Comparison of ENCODE assay signal across 16 cellular contexts in the genomic region with DNA sequence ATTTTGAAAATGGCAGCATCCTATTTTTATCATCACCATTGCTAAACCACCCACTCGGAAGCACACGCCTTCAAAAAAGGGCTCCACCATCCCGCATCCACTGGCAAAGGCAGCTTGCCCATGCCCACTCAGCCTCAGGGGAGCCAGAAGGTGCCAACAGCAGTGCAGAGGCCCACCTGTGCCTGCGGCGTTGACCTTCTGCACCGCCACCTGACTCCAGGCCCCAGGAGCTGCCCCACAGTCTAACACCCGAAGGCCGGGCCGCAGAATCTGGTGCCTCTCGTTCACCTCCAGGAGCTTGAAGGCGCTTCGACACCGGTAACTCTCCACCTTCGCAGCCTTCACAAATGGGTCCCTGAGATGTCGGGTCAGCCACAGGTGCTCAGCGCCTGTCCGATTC.
"Had no signal": no experiment of that assay in that cellular context is flagged by ENCODE, and none has a peak within 500 bp of the region (broad histone marks: within the 10 kb centered on the region; RNA-seq: fewer than 3 reads in every experiment).

No MANE protein-coding gene starts in this region.

- DNase-seq: activated CD4-positive, alpha-beta T cell treated with anti-CD3 and anti-CD28 coated beads, Interleukin-2, amount 50 U/mL, for 1 hour; activated CD8-positive, alpha-beta memory T cell treated with anti-CD3 and anti-CD28 coated beads, Interleukin-2, amount 50 U/mL, for 4 hours; activated effector memory CD4-positive, alpha-beta T cell treated with anti-CD3 and anti-CD28 coated beads, Interleukin-2, amount 50 U/mL, for 16 hours; activated T-cell treated with anti-CD3 and anti-CD28 coated beads, Interleukin-2, amount 50 U/mL, for 4 hours; amniotic stem cell; foreskin melanocyte; glutamatergic neuron; hippocampal formation; left cardiac atrium; mesendoderm; naive thymus-derived CD8-positive, alpha-beta T cell; nucleus accumbens; stimulated activated naive CD4-positive, alpha-beta T cell; T1000 had no signal

- FAIRE-seq: islet of Langerhans had no signal

- ATAC-seq: activated naive CD4-positive, alpha-beta T cell treated with anti-CD3 and anti-CD28 coated beads, Interleukin-2, amount 50 U/mL, for 72 hours; activated T-cell treated with anti-CD3 and anti-CD28 coated beads, Interleukin-2, amount 50 U/mL, for 4 hours; left cardiac atrium; naive thymus-derived CD8-positive, alpha-beta T cell had no signal

- H3K9me3 Mint-ChIP-seq: activated naive CD4-positive, alpha-beta T cell treated with anti-CD3 and anti-CD28 coated beads, Interleukin-2, amount 50 U/mL, for 72 hours; activated T-cell treated with anti-CD3 and anti-CD28 coated beads, Interleukin-2, amount 50 U/mL, for 4 hours; naive thymus-derived CD8-positive, alpha-beta T cell had no signal

- H3K27me3 Mint-ChIP-seq: naive thymus-derived CD8-positive, alpha-beta T cell had no signal
